In the genomic region with DNA sequence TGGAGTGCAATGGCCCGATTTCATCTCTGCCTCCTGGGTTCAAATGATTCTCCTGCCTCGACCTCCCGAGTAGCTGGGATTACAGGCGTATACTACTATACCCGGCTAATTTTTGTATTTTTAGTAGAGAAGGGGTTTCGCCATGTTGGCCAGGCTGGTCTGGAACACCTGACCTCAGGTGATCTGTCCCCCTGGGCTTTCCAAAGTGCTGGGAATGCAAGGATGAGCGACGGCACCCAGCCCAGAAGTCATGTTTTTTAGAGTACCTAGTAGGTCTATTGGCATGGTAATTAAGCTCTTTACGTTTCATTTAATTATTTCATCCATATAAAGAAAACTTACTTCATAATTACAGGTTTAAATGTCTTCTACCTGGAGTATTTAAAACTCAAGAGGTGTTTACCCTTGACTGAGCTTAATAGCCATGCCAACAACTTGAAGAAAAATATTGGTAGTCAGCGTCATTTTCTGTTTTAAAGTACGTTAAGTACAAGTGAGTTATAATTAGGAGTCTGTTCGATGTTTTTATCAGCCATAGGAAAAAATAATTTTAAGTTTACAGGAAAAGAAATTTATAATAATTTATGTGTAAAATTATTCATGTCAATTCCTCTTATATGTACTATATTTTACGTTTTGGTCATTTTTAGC, we compare ENCODE assay signal across 1 cellular context.
TF ChIP-seq lines count a peak whose summit lies in the region.

No MANE protein-coding gene starts in this region.

TF ChIP-seq in GM12878, 131 proteins besides CTCF, POLR2A, EP300 and RAD21 (continued from another document):
- TF ChIP-seq, protein P1, sequence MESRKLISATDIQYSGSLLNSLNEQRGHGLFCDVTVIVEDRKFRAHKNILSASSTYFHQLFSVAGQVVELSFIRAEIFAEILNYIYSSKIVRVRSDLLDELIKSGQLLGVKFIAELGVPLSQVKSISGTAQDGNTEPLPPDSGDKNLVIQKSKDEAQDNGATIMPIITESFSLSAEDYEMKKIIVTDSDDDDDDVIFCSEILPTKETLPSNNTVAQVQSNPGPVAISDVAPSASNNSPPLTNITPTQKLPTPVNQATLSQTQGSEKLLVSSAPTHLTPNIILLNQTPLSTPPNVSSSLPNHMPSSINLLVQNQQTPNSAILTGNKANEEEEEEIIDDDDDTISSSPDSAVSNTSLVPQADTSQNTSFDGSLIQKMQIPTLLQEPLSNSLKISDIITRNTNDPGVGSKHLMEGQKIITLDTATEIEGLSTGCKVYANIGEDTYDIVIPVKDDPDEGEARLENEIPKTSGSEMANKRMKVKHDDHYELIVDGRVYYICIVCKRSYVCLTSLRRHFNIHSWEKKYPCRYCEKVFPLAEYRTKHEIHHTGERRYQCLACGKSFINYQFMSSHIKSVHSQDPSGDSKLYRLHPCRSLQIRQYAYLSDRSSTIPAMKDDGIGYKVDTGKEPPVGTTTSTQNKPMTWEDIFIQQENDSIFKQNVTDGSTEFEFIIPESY (IDR thresholded peaks at IDR 0.05): no peak
- TF ChIP-seq SPI1 (IDR thresholded peaks at IDR 0.05; ENCODE audit: borderline replicate concordance, insufficient read depth, low read depth, low read length) (no peak), TBL1XR1 (IDR thresholded peaks at IDR 0.05; ENCODE audit: low read depth, low read length) (no peak), SIN3A (IDR thresholded peaks at IDR 0.05; ENCODE audit: low read depth, low read length) (no peak), RELA (IDR thresholded peaks at IDR 0.05; ENCODE audit: borderline replicate concordance, partially characterized antibody) (no peak), HDAC2 (IDR thresholded peaks at IDR 0.05) (no peak), GABPA (IDR thresholded peaks at IDR 0.05; ENCODE audit: low read depth) (no peak), ZNF207 (IDR thresholded peaks at IDR 0.05; ENCODE audit: borderline replicate concordance) (no peak), LARP7 (IDR thresholded peaks at IDR 0.05) (no peak)
- TF ChIP-seq, protein P2, sequence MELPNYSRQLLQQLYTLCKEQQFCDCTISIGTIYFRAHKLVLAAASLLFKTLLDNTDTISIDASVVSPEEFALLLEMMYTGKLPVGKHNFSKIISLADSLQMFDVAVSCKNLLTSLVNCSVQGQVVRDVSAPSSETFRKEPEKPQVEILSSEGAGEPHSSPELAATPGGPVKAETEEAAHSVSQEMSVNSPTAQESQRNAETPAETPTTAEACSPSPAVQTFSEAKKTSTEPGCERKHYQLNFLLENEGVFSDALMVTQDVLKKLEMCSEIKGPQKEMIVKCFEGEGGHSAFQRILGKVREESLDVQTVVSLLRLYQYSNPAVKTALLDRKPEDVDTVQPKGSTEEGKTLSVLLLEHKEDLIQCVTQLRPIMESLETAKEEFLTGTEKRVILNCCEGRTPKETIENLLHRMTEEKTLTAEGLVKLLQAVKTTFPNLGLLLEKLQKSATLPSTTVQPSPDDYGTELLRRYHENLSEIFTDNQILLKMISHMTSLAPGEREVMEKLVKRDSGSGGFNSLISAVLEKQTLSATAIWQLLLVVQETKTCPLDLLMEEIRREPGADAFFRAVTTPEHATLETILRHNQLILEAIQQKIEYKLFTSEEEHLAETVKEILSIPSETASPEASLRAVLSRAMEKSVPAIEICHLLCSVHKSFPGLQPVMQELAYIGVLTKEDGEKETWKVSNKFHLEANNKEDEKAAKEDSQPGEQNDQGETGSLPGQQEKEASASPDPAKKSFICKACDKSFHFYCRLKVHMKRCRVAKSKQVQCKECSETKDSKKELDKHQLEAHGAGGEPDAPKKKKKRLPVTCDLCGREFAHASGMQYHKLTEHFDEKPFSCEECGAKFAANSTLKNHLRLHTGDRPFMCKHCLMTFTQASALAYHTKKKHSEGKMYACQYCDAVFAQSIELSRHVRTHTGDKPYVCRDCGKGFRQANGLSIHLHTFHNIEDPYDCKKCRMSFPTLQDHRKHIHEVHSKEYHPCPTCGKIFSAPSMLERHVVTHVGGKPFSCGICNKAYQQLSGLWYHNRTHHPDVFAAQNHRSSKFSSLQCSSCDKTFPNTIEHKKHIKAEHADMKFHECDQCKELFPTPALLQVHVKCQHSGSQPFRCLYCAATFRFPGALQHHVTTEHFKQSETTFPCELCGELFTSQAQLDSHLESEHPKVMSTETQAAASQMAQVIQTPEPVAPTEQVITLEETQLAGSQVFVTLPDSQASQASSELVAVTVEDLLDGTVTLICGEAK (IDR thresholded peaks at IDR 0.05; ENCODE audit: borderline replicate concordance): no peak
- TF ChIP-seq, protein P3, sequence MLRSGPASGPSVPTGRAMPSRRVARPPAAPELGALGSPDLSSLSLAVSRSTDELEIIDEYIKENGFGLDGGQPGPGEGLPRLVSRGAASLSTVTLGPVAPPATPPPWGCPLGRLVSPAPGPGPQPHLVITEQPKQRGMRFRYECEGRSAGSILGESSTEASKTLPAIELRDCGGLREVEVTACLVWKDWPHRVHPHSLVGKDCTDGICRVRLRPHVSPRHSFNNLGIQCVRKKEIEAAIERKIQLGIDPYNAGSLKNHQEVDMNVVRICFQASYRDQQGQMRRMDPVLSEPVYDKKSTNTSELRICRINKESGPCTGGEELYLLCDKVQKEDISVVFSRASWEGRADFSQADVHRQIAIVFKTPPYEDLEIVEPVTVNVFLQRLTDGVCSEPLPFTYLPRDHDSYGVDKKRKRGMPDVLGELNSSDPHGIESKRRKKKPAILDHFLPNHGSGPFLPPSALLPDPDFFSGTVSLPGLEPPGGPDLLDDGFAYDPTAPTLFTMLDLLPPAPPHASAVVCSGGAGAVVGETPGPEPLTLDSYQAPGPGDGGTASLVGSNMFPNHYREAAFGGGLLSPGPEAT (IDR thresholded peaks at IDR 0.05; ENCODE audit: low read depth): no peak
